Comparison of ENCODE assay signal across 1 cellular context in genomic region chr15:40893733-40894688, GRCh38.
TF ChIP-seq lines count a peak whose summit lies in the region.

A gene with protein sequence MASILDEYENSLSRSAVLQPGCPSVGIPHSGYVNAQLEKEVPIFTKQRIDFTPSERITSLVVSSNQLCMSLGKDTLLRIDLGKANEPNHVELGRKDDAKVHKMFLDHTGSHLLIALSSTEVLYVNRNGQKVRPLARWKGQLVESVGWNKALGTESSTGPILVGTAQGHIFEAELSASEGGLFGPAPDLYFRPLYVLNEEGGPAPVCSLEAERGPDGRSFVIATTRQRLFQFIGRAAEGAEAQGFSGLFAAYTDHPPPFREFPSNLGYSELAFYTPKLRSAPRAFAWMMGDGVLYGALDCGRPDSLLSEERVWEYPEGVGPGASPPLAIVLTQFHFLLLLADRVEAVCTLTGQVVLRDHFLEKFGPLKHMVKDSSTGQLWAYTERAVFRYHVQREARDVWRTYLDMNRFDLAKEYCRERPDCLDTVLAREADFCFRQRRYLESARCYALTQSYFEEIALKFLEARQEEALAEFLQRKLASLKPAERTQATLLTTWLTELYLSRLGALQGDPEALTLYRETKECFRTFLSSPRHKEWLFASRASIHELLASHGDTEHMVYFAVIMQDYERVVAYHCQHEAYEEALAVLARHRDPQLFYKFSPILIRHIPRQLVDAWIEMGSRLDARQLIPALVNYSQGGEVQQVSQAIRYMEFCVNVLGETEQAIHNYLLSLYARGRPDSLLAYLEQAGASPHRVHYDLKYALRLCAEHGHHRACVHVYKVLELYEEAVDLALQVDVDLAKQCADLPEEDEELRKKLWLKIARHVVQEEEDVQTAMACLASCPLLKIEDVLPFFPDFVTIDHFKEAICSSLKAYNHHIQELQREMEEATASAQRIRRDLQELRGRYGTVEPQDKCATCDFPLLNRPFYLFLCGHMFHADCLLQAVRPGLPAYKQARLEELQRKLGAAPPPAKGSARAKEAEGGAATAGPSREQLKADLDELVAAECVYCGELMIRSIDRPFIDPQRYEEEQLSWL (plus strand): TSS chr15:40894450. CDS start chr15:40894769, 319 bp downstream.

TF ChIP-seq in HepG2, 621 proteins besides CTCF, POLR2A, EP300 and RAD21 (continued from another document and continues in another):
- no peak for TF ChIP-seq MTA1 (CRISPR knock-in tag; IDR thresholded peaks at IDR 0.05; ENCODE audit: borderline replicate concordance)
- 0 out of 2 replicates have a peak, but pooled peaks have one; percentile 16 for TF ChIP-seq ARNTL (CRISPR knock-in tag; IDR thresholded peaks at IDR 0.05)
- TF ChIP-seq MXD4 (CRISPR knock-in tag; IDR thresholded peaks at IDR 0.05), result peak; percentile 80
- 0 out of 2 replicates have a peak, but pooled peaks have one; percentile 54 for TF ChIP-seq CAMTA2 (CRISPR knock-in tag; IDR thresholded peaks at IDR 0.05; ENCODE audit: borderline replicate concordance)
- TF ChIP-seq SP2 (CRISPR knock-in tag; IDR thresholded peaks at IDR 0.05), result 0 out of 2 replicates have a peak, but pooled peaks have one; percentile 60
- no peak for TF ChIP-seq ZNF83 (CRISPR knock-in tag; IDR thresholded peaks at IDR 0.05; ENCODE audit: borderline replicate concordance)
- no peak for TF ChIP-seq HMGXB3 (CRISPR knock-in tag; IDR thresholded peaks at IDR 0.05; ENCODE audit: borderline replicate concordance)
- TF ChIP-seq, protein P1, sequence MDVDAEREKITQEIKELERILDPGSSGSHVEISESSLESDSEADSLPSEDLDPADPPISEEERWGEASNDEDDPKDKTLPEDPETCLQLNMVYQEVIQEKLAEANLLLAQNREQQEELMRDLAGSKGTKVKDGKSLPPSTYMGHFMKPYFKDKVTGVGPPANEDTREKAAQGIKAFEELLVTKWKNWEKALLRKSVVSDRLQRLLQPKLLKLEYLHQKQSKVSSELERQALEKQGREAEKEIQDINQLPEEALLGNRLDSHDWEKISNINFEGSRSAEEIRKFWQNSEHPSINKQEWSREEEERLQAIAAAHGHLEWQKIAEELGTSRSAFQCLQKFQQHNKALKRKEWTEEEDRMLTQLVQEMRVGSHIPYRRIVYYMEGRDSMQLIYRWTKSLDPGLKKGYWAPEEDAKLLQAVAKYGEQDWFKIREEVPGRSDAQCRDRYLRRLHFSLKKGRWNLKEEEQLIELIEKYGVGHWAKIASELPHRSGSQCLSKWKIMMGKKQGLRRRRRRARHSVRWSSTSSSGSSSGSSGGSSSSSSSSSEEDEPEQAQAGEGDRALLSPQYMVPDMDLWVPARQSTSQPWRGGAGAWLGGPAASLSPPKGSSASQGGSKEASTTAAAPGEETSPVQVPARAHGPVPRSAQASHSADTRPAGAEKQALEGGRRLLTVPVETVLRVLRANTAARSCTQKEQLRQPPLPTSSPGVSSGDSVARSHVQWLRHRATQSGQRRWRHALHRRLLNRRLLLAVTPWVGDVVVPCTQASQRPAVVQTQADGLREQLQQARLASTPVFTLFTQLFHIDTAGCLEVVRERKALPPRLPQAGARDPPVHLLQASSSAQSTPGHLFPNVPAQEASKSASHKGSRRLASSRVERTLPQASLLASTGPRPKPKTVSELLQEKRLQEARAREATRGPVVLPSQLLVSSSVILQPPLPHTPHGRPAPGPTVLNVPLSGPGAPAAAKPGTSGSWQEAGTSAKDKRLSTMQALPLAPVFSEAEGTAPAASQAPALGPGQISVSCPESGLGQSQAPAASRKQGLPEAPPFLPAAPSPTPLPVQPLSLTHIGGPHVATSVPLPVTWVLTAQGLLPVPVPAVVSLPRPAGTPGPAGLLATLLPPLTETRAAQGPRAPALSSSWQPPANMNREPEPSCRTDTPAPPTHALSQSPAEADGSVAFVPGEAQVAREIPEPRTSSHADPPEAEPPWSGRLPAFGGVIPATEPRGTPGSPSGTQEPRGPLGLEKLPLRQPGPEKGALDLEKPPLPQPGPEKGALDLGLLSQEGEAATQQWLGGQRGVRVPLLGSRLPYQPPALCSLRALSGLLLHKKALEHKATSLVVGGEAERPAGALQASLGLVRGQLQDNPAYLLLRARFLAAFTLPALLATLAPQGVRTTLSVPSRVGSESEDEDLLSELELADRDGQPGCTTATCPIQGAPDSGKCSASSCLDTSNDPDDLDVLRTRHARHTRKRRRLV (CRISPR knock-in tag; IDR thresholded peaks at IDR 0.05), result no peak
- TF ChIP-seq NKX3-1 (CRISPR knock-in tag; IDR thresholded peaks at IDR 0.05), result no peak
- TF ChIP-seq, protein P2, sequence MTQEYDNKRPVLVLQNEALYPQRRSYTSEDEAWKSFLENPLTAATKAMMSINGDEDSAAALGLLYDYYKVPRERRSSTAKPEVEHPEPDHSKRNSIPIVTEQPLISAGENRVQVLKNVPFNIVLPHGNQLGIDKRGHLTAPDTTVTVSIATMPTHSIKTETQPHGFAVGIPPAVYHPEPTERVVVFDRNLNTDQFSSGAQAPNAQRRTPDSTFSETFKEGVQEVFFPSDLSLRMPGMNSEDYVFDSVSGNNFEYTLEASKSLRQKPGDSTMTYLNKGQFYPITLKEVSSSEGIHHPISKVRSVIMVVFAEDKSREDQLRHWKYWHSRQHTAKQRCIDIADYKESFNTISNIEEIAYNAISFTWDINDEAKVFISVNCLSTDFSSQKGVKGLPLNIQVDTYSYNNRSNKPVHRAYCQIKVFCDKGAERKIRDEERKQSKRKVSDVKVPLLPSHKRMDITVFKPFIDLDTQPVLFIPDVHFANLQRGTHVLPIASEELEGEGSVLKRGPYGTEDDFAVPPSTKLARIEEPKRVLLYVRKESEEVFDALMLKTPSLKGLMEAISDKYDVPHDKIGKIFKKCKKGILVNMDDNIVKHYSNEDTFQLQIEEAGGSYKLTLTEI (CRISPR knock-in tag; conservative IDR thresholded peaks at IDR 0.05), result no peak
- TF ChIP-seq, protein P3, sequence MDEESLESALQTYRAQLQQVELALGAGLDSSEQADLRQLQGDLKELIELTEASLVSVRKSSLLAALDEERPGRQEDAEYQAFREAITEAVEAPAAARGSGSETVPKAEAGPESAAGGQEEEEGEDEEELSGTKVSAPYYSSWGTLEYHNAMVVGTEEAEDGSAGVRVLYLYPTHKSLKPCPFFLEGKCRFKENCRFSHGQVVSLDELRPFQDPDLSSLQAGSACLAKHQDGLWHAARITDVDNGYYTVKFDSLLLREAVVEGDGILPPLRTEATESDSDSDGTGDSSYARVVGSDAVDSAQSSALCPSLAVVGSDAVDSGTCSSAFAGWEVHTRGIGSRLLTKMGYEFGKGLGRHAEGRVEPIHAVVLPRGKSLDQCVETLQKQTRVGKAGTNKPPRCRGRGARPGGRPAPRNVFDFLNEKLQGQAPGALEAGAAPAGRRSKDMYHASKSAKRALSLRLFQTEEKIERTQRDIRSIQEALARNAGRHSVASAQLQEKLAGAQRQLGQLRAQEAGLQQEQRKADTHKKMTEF (CRISPR knock-in tag; IDR thresholded peaks at IDR 0.05), result peak; percentile 82
- TF ChIP-seq ZNF44 (CRISPR knock-in tag; IDR thresholded peaks at IDR 0.05), result peak; percentile 19
- TF ChIP-seq, protein P4, sequence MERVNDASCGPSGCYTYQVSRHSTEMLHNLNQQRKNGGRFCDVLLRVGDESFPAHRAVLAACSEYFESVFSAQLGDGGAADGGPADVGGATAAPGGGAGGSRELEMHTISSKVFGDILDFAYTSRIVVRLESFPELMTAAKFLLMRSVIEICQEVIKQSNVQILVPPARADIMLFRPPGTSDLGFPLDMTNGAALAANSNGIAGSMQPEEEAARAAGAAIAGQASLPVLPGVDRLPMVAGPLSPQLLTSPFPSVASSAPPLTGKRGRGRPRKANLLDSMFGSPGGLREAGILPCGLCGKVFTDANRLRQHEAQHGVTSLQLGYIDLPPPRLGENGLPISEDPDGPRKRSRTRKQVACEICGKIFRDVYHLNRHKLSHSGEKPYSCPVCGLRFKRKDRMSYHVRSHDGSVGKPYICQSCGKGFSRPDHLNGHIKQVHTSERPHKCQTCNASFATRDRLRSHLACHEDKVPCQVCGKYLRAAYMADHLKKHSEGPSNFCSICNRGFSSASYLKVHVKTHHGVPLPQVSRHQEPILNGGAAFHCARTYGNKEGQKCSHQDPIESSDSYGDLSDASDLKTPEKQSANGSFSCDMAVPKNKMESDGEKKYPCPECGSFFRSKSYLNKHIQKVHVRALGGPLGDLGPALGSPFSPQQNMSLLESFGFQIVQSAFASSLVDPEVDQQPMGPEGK (CRISPR knock-in tag; IDR thresholded peaks at IDR 0.05), result peak; percentile 78
- TF ChIP-seq SMARCE1 (IDR thresholded peaks at IDR 0.05; ENCODE audit: borderline replicate concordance), result no peak
- TF ChIP-seq MBD4 (IDR thresholded peaks at IDR 0.05; ENCODE audit: borderline replicate concordance, low read length), result no peak
- 0 out of 2 replicates have a peak, but pooled peaks have one; percentile 47 for TF ChIP-seq DMTF1 (CRISPR knock-in tag; IDR thresholded peaks at IDR 0.05)
- TF ChIP-seq BORCS8-MEF2B (CRISPR knock-in tag; IDR thresholded peaks at IDR 0.05), result peak; percentile 84; the same call in 1 of the 2 replicates
- TF ChIP-seq SIX1 (CRISPR knock-in tag; IDR thresholded peaks at IDR 0.05; ENCODE audit: borderline replicate concordance), result no peak
- no peak for TF ChIP-seq HNF4G (IDR thresholded peaks at IDR 0.05; ENCODE audit: borderline replicate concordance, low read depth, low read length)
- TF ChIP-seq HNF4G (CRISPR knock-in tag; IDR thresholded peaks at IDR 0.05; ENCODE audit: borderline replicate concordance, low read depth), result no peak
- TF ChIP-seq ATF1 (CRISPR knock-in tag; IDR thresholded peaks at IDR 0.05), result peak; percentile 88
- TF ChIP-seq ZNF431 (CRISPR knock-in tag; IDR thresholded peaks at IDR 0.05; ENCODE audit: borderline replicate concordance, low read depth), result peak; percentile 36; the same call in 1 of the 2 replicates
- peak; percentile 28; the same call in 1 of the 2 replicates for TF ChIP-seq SNAI1 (CRISPR knock-in tag; IDR thresholded peaks at IDR 0.05; ENCODE audit: borderline replicate concordance)
- TF ChIP-seq ZNF687 (CRISPR knock-in tag; IDR thresholded peaks at IDR 0.05), result peak; percentile 95
- TF ChIP-seq ZNF460 (CRISPR knock-in tag; IDR thresholded peaks at IDR 0.05; ENCODE audit: borderline replicate concordance), result no peak
- TF ChIP-seq ASH2L (IDR thresholded peaks at IDR 0.05; ENCODE audit: insufficient read length, low read depth, low read length), result peak; percentile 69
- TF ChIP-seq POLR2AphosphoS5 (IDR thresholded peaks at IDR 0.05; ENCODE audit: low read depth, low read length), result peak; percentile 55; the same call in 1 of the 2 replicates
